ENCODE assay signal across 22 cellular contexts in the genomic region with DNA sequence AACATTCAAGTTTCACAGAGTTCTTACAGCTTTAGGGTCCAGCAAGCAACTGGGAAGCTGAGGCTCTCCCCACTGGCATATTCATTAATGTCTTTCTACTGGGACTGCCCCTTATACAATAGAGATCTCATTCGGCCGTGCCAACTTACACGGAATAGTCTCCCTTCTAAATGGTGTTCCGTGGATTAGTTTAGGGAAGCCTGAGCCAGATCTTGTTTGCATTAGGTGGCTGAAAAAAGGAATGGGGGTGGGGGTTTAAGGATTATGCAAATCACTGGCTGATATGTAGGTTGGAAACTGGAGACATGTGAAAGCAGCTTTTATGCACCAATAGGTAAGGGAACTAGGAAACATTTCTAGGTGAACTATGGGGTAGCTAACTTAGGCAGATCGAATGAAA.
DNase-seq lines count a peak whose midpoint lies in the region; ATAC-seq and TF ChIP-seq lines count a peak whose summit lies in the region.
"Had no signal": no experiment of that assay in that cellular context is flagged by ENCODE, and none has a peak within 500 bp of the region (broad histone marks: within the 10 kb centered on the region; RNA-seq: fewer than 3 reads in every experiment).

No MANE protein-coding gene starts in this region.

- H3K4me3 ChIP-seq in ectodermal cell (ENCODE audit: insufficient read depth, low read depth, low read length) = no peak overlapping the region
- H3K4me3 ChIP-seq: breast epithelium had no signal

- H3K36me3 ChIP-seq in ectodermal cell (ENCODE audit: control insufficient read depth, insufficient read depth, low read length) = no peaks in the 10 kb centered on the region
- H3K36me3 ChIP-seq: breast epithelium had no signal

- peaks cover 8% of the 10 kb centered on the region for H3K4me1 ChIP-seq in ectodermal cell (ENCODE audit: control insufficient read depth, insufficient read depth, low read length)
- H3K4me1 ChIP-seq: breast epithelium had no signal

- DNase-seq in DMS153 (lab: John Stamatoyannopoulos, UW) (peak; percentile 49), NCI-H82 (lab: John Stamatoyannopoulos, UW) (peak; percentile 93), nephron progenitor cell (no peak), NCI-H146 treated with DMSO at 0.1 percent for 48 hours (lab: John Stamatoyannopoulos, UW; ENCODE audit: unreplicated experiment) (no peak), NCI-H2081 treated with DMSO at 0.1 percent for 48 hours (lab: John Stamatoyannopoulos, UW) (no peak)
- DNase-seq in activated T-cell treated with anti-CD3 and anti-CD28 coated beads, Interleukin-2, amount 50 U/mL, for 4 hours = no peak
- no peak for DNase-seq in activated T-cell treated with anti-CD3 and anti-CD28 coated beads, Interleukin-2, amount 50 U/mL, for 48 hours
- DNase-seq: activated B cell treated with CpG ODN at 0.5 μM for 24 hours; activated CD4-positive, alpha-beta T cell treated with anti-CD3 and anti-CD28 coated beads, Interleukin-2, amount 50 U/mL, for 4 hours; activated CD8-positive, alpha-beta memory T cell treated with anti-CD3 and anti-CD28 coated beads, Interleukin-2, amount 50 U/mL, for 4 hours; activated effector memory CD4-positive, alpha-beta T cell treated with Interleukin-2 at 50 U/mL for 16 hours; DMS79 treated with DMSO at 0.1 percent for 48 hours; Kasumi-1; NCI-H1092; NCI-H1930; NCI-H446; SK-N-SH had no signal

- H3K9me3 Mint-ChIP-seq in nephron progenitor cell = peaks cover 3% of the 10 kb centered on the region
- H3K9me3 Mint-ChIP-seq in activated T-cell treated with anti-CD3 and anti-CD28 coated beads, Interleukin-2, amount 50 U/mL, for 4 hours = no peaks in the 10 kb centered on the region
- H3K9me3 Mint-ChIP-seq: activated B cell treated with CpG ODN at 0.5 μM for 24 hours; T-helper 2 cell treated with Interferon-gamma antibody and Interleukin-4, amounts not matched to agents 5 μg/mL and 100 μg/mL, for 36 hours had no signal

- peak overlapping the region; percentile 36 for H3K27ac ChIP-seq in ectodermal cell (ENCODE audit: insufficient read depth, low read depth, low read length, poor library complexity, severe bottlenecking)
- H3K27ac ChIP-seq: breast epithelium, RWPE1 had no signal

- H3K4me3 Mint-ChIP-seq in nephron progenitor cell = peak overlapping the region; percentile 6
- H3K4me3 Mint-ChIP-seq in activated T-cell treated with anti-CD3 and anti-CD28 coated beads, Interleukin-2, amount 50 U/mL, for 4 hours = no peak overlapping the region
- H3K4me3 Mint-ChIP-seq: activated B cell treated with CpG ODN at 0.5 μM for 24 hours; T-helper 2 cell treated with Interferon-gamma antibody and Interleukin-4, amounts not matched to agents 5 μg/mL and 100 μg/mL, for 36 hours had no signal

- peaks cover 37% of the 10 kb centered on the region for H3K4me1 Mint-ChIP-seq in nephron progenitor cell
- H3K4me1 Mint-ChIP-seq in activated T-cell treated with anti-CD3 and anti-CD28 coated beads, Interleukin-2, amount 50 U/mL, for 4 hours (ENCODE audit: low read depth) = no peaks in the 10 kb centered on the region
- H3K4me1 Mint-ChIP-seq: activated B cell treated with CpG ODN at 0.5 μM for 24 hours had no signal

- no peak for ATAC-seq in activated T-cell treated with anti-CD3 and anti-CD28 coated beads, Interleukin-2, amount 50 U/mL, for 4 hours
- ATAC-seq: left lobe of liver had no signal

- 37 to 48% methylated on average over 5 of the region's 5 CpGs for WGBS in ectodermal cell, 2 experiments

- H3K27me3 ChIP-seq in ectodermal cell (ENCODE audit: control insufficient read depth, insufficient read depth, low read length, poor library complexity, severe bottlenecking) = no peaks in the 10 kb centered on the region
- H3K27me3 ChIP-seq: breast epithelium had no signal

- TF ChIP-seq CTCF in nephron progenitor cell (IDR thresholded peaks at IDR 0.05) = no peak

- peaks cover 4% of the 10 kb centered on the region for H3K27me3 Mint-ChIP-seq in nephron progenitor cell (ENCODE audit: low read depth, poor library complexity)
- peaks cover 6% of the 10 kb centered on the region for H3K27me3 Mint-ChIP-seq in activated T-cell treated with anti-CD3 and anti-CD28 coated beads, Interleukin-2, amount 50 U/mL, for 4 hours (ENCODE audit: low read depth)
- H3K27me3 Mint-ChIP-seq: activated B cell treated with CpG ODN at 0.5 μM for 24 hours had no signal

- H3K36me3 Mint-ChIP-seq in nephron progenitor cell (ENCODE audit: low read depth) = no peaks in the 10 kb centered on the region
- H3K36me3 Mint-ChIP-seq in activated T-cell treated with anti-CD3 and anti-CD28 coated beads, Interleukin-2, amount 50 U/mL, for 4 hours (ENCODE audit: insufficient read depth) = no peaks in the 10 kb centered on the region

- H3K9me3 ChIP-seq in ectodermal cell (ENCODE audit: control insufficient read depth, low read length) = no peaks in the 10 kb centered on the region
- H3K9me3 ChIP-seq: breast epithelium, SK-N-SH had no signal

- H3K27ac Mint-ChIP-seq in nephron progenitor cell = peak overlapping the region; percentile 20
- H3K27ac Mint-ChIP-seq: activated B cell treated with CpG ODN at 0.5 μM for 24 hours; T-helper 2 cell treated with Interferon-gamma antibody and Interleukin-4, amounts not matched to agents 5 μg/mL and 100 μg/mL, for 36 hours had no signal

Comparison
In these comparisons a context has a peak if more than half of its experiments do, and no peak if none do; other contexts are left out.
1. DNase-seq: peak in DMS153 (single experiment) and NCI-H82 (single experiment); none in nephron progenitor cell (single experiment), activated T-cell treated with anti-CD3 and anti-CD28 coated beads, Interleukin-2, amount 50 U/mL, for 4 hours (single experiment), NCI-H146 treated with DMSO at 0.1 percent for 48 hours (single experiment), NCI-H2081 treated with DMSO at 0.1 percent for 48 hours (single experiment) and activated T-cell treated with anti-CD3 and anti-CD28 coated beads, Interleukin-2, amount 50 U/mL, for 48 hours (0 of 2).